8 cellular contexts compared by ENCODE assay signal in the genomic region with DNA sequence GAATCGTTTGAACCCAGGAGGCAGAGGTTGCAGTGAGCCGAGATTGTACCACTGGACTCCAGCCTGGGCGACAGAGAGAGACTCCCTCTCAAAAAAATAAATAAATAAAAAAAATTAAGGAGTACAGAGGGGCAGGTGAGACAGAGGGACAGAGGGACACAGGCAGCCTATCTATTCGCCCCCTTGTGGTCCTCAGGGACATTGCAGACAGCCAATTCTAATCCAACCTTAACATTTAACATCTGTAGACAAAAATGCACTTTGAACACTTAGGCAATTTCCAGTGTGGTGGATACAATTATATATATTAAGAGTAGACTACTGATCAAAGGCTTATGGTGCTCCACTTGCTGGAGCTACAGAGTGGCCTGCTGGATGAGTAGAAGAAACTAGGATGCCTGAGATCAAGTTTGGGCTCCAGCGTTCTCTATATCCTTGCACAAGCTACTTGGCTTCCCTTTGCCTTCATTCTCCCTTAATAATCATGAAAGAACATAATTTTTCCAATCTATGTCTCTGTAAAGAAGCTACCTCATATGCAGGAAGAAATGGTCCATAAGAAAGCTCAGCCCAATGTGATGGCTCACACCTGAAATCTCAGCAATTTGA. TPM values are rescaled to one million over a fixed set of nuclear protein-coding genes. Genes with fewer than 3 reads are reported as not detected.
DNase-seq lines count a peak whose midpoint lies in the region; ATAC-seq and TF ChIP-seq lines count a peak whose summit lies in the region.

No MANE protein-coding gene starts in this region.

- H3K9me3 ChIP-seq in psoas muscle, result no peaks in the 10 kb centered on the region

- H3K4me3 ChIP-seq in fibroblast of pulmonary artery (replicated peaks; ENCODE audit: low read depth, low read length), result no peak overlapping the region
- H3K4me3 ChIP-seq in psoas muscle, result no peak overlapping the region

- intact Hi-C loops in psoas muscle (cut with DNase I), result loop anchor here in 1 of 2 donors (5.0 kb wide), 1 partner anchor 187 kb away; no protein-coding TSS in a partner anchor

- peaks cover 0 to 3% (median 0%) of the 10 kb centered on the region in 3 donors for H3K27me3 ChIP-seq in psoas muscle (ENCODE audit: insufficient read depth in 3 of 3, low read length in 2 of 3)

- peak; percentile 70 for ATAC-seq in GM21367 (IDR thresholded peaks at IDR 0.05; ENCODE audit: unreplicated experiment)
- ATAC-seq in psoas muscle, result peak in 1 of 4 donors; percentile 49
- no peak for ATAC-seq in HG03571 (IDR thresholded peaks at IDR 0.05; ENCODE audit: unreplicated experiment)
- no peak for ATAC-seq in GM19452 (IDR thresholded peaks at IDR 0.05; ENCODE audit: unreplicated experiment)

- no peaks in the 10 kb centered on the region for H3K36me3 ChIP-seq in psoas muscle (ENCODE audit: insufficient read depth in 1 of 2, low read depth in 1 of 2)

- DNase-seq in NCI-H69 (lab: John Stamatoyannopoulos, UW) (peak; percentile 22), activated T-cell treated with anti-CD3 and anti-CD28 coated beads for 4 hours (peak; percentile 26), fibroblast of pulmonary artery (ENCODE audit: low read depth) (peak; percentile 58), psoas muscle (peak in 1 of 2 donors; percentile 21)

- H3K4me1 ChIP-seq in psoas muscle, result no peaks in the 10 kb centered on the region

- H3K27ac ChIP-seq in C4-2B (no peak overlapping the region), psoas muscle (no peak overlapping the region)

- WGBS in psoas muscle, 3 donors, result 57 to 66% (median 61%) methylated on average over 3 to 5 of the region's 5 CpGs

- peak; percentile 89 for TF ChIP-seq CTCF in C4-2B (conservative IDR thresholded peaks at IDR 0.05)
- peak; percentile 83 for TF ChIP-seq CTCF in fibroblast of pulmonary artery (IDR thresholded peaks at IDR 0.05; ENCODE audit: low read length, missing control alignments)
- peak; percentile 61 for TF ChIP-seq CTCF in psoas muscle (IDR thresholded peaks at IDR 0.05)

RNA-seq across cellular contexts. Expression of a gene that starts 8.2 kb away (rescaled TPM):
- total RNA-seq in psoas muscle, result 10 to 100 TPM in 2 of 4 donors, 1 to 10 TPM in 2; 8.3 to 15.2 (median 10.8) TPM
- polyA plus RNA-seq in psoas muscle, result 10 to 100 TPM in 2 of 3 donors, 1 to 10 TPM in 1; 7.9 to 18.3 (median 11.4) TPM

RNA-seq across cellular contexts. Expression of a gene that starts 31.8 kb away (rescaled TPM):
- total RNA-seq in psoas muscle, result not detected
- under 1 TPM in 2 of 3 donors, not detected in 1; 0.01 to 0.04 TPM for polyA plus RNA-seq in psoas muscle
